7 cellular contexts compared by ENCODE assay signal in genomic region chr13:111539252-111539651, GRCh38.
"Had no signal": no experiment of that assay in that cellular context is flagged by ENCODE, and none has a peak within 500 bp of the region (broad histone marks: within the 10 kb centered on the region; RNA-seq: fewer than 3 reads in every experiment).

No MANE protein-coding gene starts in this region.

- H3K4me3 Mint-ChIP-seq: HFFc6 had no signal

- H3K27ac ChIP-seq: GM23248, HL-60 had no signal

- H3K9me3 ChIP-seq: HAP-1 had no signal

- DNase-seq: GM23248, GOT3, HFFc6, IMR-90 had no signal

- H3K4me3 ChIP-seq: GM23248, HAP-1, K562 had no signal

- H3K36me3 ChIP-seq: HAP-1 had no signal

- H3K4me1 ChIP-seq: HAP-1 had no signal

- H3K27ac Mint-ChIP-seq: HFFc6 had no signal
